In the genomic region with DNA sequence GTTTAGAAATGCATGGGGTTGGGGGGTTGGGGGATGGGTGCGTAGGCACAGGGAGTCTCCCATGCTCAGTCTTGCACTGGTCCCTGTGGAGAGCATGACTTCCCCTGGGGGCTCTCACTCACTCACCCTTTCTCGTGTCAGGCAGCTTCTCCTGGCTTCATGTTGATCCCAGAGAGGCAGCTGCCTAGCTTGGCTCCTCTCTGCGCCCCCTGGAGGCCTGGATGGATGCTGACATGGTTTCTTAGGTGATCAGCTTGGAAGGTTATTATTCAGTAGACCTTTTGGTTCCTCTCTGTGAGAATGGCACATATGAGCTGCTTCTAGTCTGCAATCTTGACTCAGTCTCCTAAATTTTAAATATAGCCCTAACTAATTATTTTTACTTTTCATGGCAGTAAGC, we compare ENCODE assay signal across 9 cellular contexts.
DNase-seq lines count a peak whose midpoint lies in the region; ATAC-seq, FAIRE-seq and TF ChIP-seq lines count a peak whose summit lies in the region.
"Had no signal": no experiment of that assay in that cellular context is flagged by ENCODE, and none has a peak within 500 bp of the region (broad histone marks: within the 10 kb centered on the region; RNA-seq: fewer than 3 reads in every experiment).

No MANE protein-coding gene starts in this region.

- TF ChIP-seq CTCF in NB4 (IDR thresholded peaks at IDR 0.05; ENCODE audit: low read depth, low read length), result peak; percentile 62

- FAIRE-seq in HTR-8/SVneo (lab: Jason Lieb, UNC), result no peak

- TF ChIP-seq POLR2A in NB4 (IDR thresholded peaks at IDR 0.05; ENCODE audit: extremely low read depth, insufficient read length), result no peak

- ATAC-seq in GM19463 (IDR thresholded peaks at IDR 0.05; ENCODE audit: unreplicated experiment) (peak; percentile 92), HG03280 (IDR thresholded peaks at IDR 0.05; ENCODE audit: unreplicated experiment) (no peak)
- ATAC-seq: activated T-helper 17 cell treated with anti-CD3 and anti-CD28 coated beads, Interleukin-2, amount 50 U/mL, for 72 hours had no signal

- no peak overlapping the region for H3K4me3 ChIP-seq in NB4 (ENCODE audit: low read depth, low read length)

- intact Hi-C loops in head of caudate nucleus (cut with DNase I), result no loop called here

- DNase-seq in EH (ENCODE audit: low read depth) (peak; percentile 32), NB4 (ENCODE audit: low read depth) (peak; percentile 42), glomerular visceral epithelial cell (ENCODE audit: extremely low spot score) (peak; percentile 2), head of caudate nucleus (no peak), OCI-M2 (lab: John Stamatoyannopoulos, UW; ENCODE audit: unreplicated experiment) (no peak), HTR-8/SVneo (ENCODE audit: insufficient read length, low spot score) (no peak)

Comparison
In these comparisons a context has a peak if more than half of its experiments do, and no peak if none do; other contexts are left out.
1. DNase-seq: peak in EH (single experiment), NB4 (single experiment) and glomerular visceral epithelial cell (single experiment); none in head of caudate nucleus (0 of 42), OCI-M2 (single experiment) and HTR-8/SVneo (single experiment).